Comparison of ENCODE assay signal across 27 cellular contexts in genomic region chr20:38428800-38429199, GRCh38. TPM values are rescaled to one million over a fixed set of nuclear protein-coding genes. Genes with fewer than 3 reads are reported as not detected.
DNase-seq lines count a peak whose midpoint lies in the region; ATAC-seq and TF ChIP-seq lines count a peak whose summit lies in the region.
"Had no signal": no experiment of that assay in that cellular context is flagged by ENCODE, and none has a peak within 500 bp of the region (broad histone marks: within the 10 kb centered on the region; RNA-seq: fewer than 3 reads in every experiment).

No MANE protein-coding gene starts in this region.

- DNase-seq in activated naive CD4-positive, alpha-beta T cell treated with anti-CD3 and anti-CD28 coated beads for 36 hours, result no peak
- no peak for DNase-seq in activated naive CD4-positive, alpha-beta T cell treated with anti-CD3 and anti-CD28 coated beads, Interleukin-2, amount 50 U/mL, for 16 hours
- no peak for DNase-seq in HFFc6
- DNase-seq in activated CD4-positive, alpha-beta memory T cell treated with anti-CD3 and anti-CD28 coated beads for 36 hours, result no peak
- no peak for DNase-seq in memory B cell (ENCODE audit: low spot score in 2 of 2)
- no peak for DNase-seq in NCI-H510A (lab: John Stamatoyannopoulos, UW)
- no peak for DNase-seq in occipital lobe (lab: John Stamatoyannopoulos, UW)
- DNase-seq: activated CD4-positive, alpha-beta T cell treated with anti-CD3 and anti-CD28 coated beads for 4 hours; activated CD8-positive, alpha-beta memory T cell treated with anti-CD3 and anti-CD28 coated beads, Interleukin-2, amount 10 ng/mL, durations not matched to agents 7 days and 5 days; adrenal gland; cerebellar nuclear complex; dorsolateral prefrontal cortex; GM23248; hippocampal formation; immature natural killer cell; NCI-H1436; NCI-H2107; NCI-H446; nucleus accumbens; stimulated activated CD4-positive, alpha-beta T cell treated with anti-CD3 and anti-CD28 coated beads, Interleukin-15, amount 100 ng/mL, for 24 hours; T-helper 2 cell; transverse colon had no signal

- peaks cover 77% of the 10 kb centered on the region for H3K4me1 Mint-ChIP-seq in activated naive CD4-positive, alpha-beta T cell treated with anti-CD3 and anti-CD28 coated beads for 36 hours (ENCODE audit: low read depth)
- H3K4me1 Mint-ChIP-seq in HFFc6 (ENCODE audit: low read depth) (peaks cover 66% of the 10 kb centered on the region), memory B cell (peaks cover 32% of the 10 kb centered on the region)
- H3K4me1 Mint-ChIP-seq in activated CD4-positive, alpha-beta memory T cell treated with anti-CD3 and anti-CD28 coated beads for 36 hours (ENCODE audit: low read depth), result peaks cover 73% of the 10 kb centered on the region

- no peaks in the 10 kb centered on the region for H3K27me3 Mint-ChIP-seq in activated naive CD4-positive, alpha-beta T cell treated with anti-CD3 and anti-CD28 coated beads for 36 hours (ENCODE audit: low read depth)
- H3K27me3 Mint-ChIP-seq in HFFc6 (ENCODE audit: insufficient read depth) (no peaks in the 10 kb centered on the region; the same call in 1 of the 2 replicates), memory B cell (no peaks in the 10 kb centered on the region)
- no peaks in the 10 kb centered on the region for H3K27me3 Mint-ChIP-seq in activated CD4-positive, alpha-beta memory T cell treated with anti-CD3 and anti-CD28 coated beads for 36 hours
- H3K27me3 Mint-ChIP-seq: activated CD8-positive, alpha-beta memory T cell treated with anti-CD3 and anti-CD28 coated beads, Interleukin-2, amount 10 ng/mL, durations not matched to agents 7 days and 5 days; brain had no signal

- no peaks in the 10 kb centered on the region for H3K9me3 Mint-ChIP-seq in activated naive CD4-positive, alpha-beta T cell treated with anti-CD3 and anti-CD28 coated beads for 36 hours
- no peaks in the 10 kb centered on the region for H3K9me3 Mint-ChIP-seq in HFFc6
- H3K9me3 Mint-ChIP-seq in activated CD4-positive, alpha-beta memory T cell treated with anti-CD3 and anti-CD28 coated beads for 36 hours, result no peaks in the 10 kb centered on the region
- H3K9me3 Mint-ChIP-seq in memory B cell, result no peaks in the 10 kb centered on the region
- H3K9me3 Mint-ChIP-seq: activated T-helper 2 cell treated with anti-CD3 and anti-CD28 coated beads, Interferon-gamma antibody, Interleukin-2, Interleukin-4, amounts not matched to agents 10 μg/mL and 5 μg/mL and 100 μg/mL, durations not matched to agents 14 hours and 24 hours and 36 hours; immature natural killer cell had no signal

- intact Hi-C loops in activated naive CD4-positive, alpha-beta T cell treated with anti-CD3 and anti-CD28 coated beads for 36 hours (cut with micrococcal nuclease), result no loop called here
- intact Hi-C loops in activated CD4-positive, alpha-beta memory T cell treated with anti-CD3 and anti-CD28 coated beads for 36 hours (cut with micrococcal nuclease), result no loop called here

- no peak for TF ChIP-seq CTCF in HFFc6 (IDR thresholded peaks at IDR 0.05)

- CTCF ChIA-PET in activated naive CD4-positive, alpha-beta T cell treated with anti-CD3 and anti-CD28 coated beads for 36 hours (lab: Charles Lee), result no interaction called here
- CTCF ChIA-PET in activated CD4-positive, alpha-beta memory T cell treated with anti-CD3 and anti-CD28 coated beads for 36 hours (lab: Charles Lee), result no interaction called here

- ATAC-seq in memory B cell (ENCODE audit: low read depth), result no peak
- no peak for ATAC-seq in GM21390 (IDR thresholded peaks at IDR 0.05; ENCODE audit: unreplicated experiment)
- ATAC-seq: activated CD8-positive, alpha-beta memory T cell treated with anti-CD3 and anti-CD28 coated beads, Interleukin-2, amount 10 ng/mL, durations not matched to agents 7 days and 5 days; left lobe of liver; SK-N-SH treated with all-trans-retinoic acid at 6 μM for 48 hours had no signal

- no peak overlapping the region for H3K4me3 Mint-ChIP-seq in activated naive CD4-positive, alpha-beta T cell treated with anti-CD3 and anti-CD28 coated beads for 36 hours
- no peak overlapping the region for H3K4me3 Mint-ChIP-seq in HFFc6
- H3K4me3 Mint-ChIP-seq in activated CD4-positive, alpha-beta memory T cell treated with anti-CD3 and anti-CD28 coated beads for 36 hours, result no peak overlapping the region
- H3K4me3 Mint-ChIP-seq in memory B cell, result no peak overlapping the region
- H3K4me3 Mint-ChIP-seq: activated CD8-positive, alpha-beta memory T cell treated with anti-CD3 and anti-CD28 coated beads, Interleukin-2, amount 10 ng/mL, durations not matched to agents 7 days and 5 days; immature natural killer cell had no signal

- peaks cover 81% of the 10 kb centered on the region for H3K36me3 Mint-ChIP-seq in activated naive CD4-positive, alpha-beta T cell treated with anti-CD3 and anti-CD28 coated beads for 36 hours (ENCODE audit: low read depth)
- H3K36me3 Mint-ChIP-seq in HFFc6 (ENCODE audit: low read depth) (peaks cover 59% of the 10 kb centered on the region), memory B cell (peaks cover 42% of the 10 kb centered on the region)
- peaks cover 84% of the 10 kb centered on the region for H3K36me3 Mint-ChIP-seq in activated CD4-positive, alpha-beta memory T cell treated with anti-CD3 and anti-CD28 coated beads for 36 hours

- peak overlapping the region; percentile 36 for H3K27ac Mint-ChIP-seq in activated naive CD4-positive, alpha-beta T cell treated with anti-CD3 and anti-CD28 coated beads for 36 hours
- peak overlapping the region; percentile 57 for H3K27ac Mint-ChIP-seq in HFFc6
- H3K27ac Mint-ChIP-seq in activated CD4-positive, alpha-beta memory T cell treated with anti-CD3 and anti-CD28 coated beads for 36 hours, result peak overlapping the region; percentile 38
- peak overlapping the region; percentile 53 for H3K27ac Mint-ChIP-seq in memory B cell
- H3K27ac Mint-ChIP-seq: activated CD8-positive, alpha-beta memory T cell treated with anti-CD3 and anti-CD28 coated beads, Interleukin-2, amount 10 ng/mL, durations not matched to agents 7 days and 5 days; activated T-helper 2 cell treated with anti-CD3 and anti-CD28 coated beads, Interferon-gamma antibody, Interleukin-2, Interleukin-4, amounts not matched to agents 10 μg/mL and 5 μg/mL and 100 μg/mL, durations not matched to agents 14 hours and 24 hours and 36 hours; immature natural killer cell had no signal

- POLR2A ChIA-PET in activated CD4-positive, alpha-beta memory T cell treated with anti-CD3 and anti-CD28 coated beads for 36 hours (lab: Charles Lee), result interaction anchor here (0.7 to 1.5 kb wide), 2 partner anchors 17 to 19 kb away, joined by 3 to 5 read pairs; no protein-coding TSS in a partner anchor

RNA-seq across cellular contexts. Expression of gene SNHG17, which starts 6.3 kb away (rescaled TPM):
- total RNA-seq in activated naive CD4-positive, alpha-beta T cell treated with anti-CD3 and anti-CD28 coated beads for 36 hours, result 10 to 100 TPM; 69.1 to 72.9 TPM
- 10 to 100 TPM; 29.6 to 45.4 (median 32.0) TPM for total RNA-seq in HFFc6 (2021; fragmentation: NEBNext Ultra II Directional; extraction: Animal tissue kit (Norgen Biotek cat#: 25700))
- 10 to 100 TPM; 55.4 to 55.6 TPM for total RNA-seq in activated CD4-positive, alpha-beta memory T cell treated with anti-CD3 and anti-CD28 coated beads for 36 hours
- total RNA-seq in occipital lobe, result 2.8 TPM

RNA-seq across cellular contexts. Expression of gene RALGAPB, which starts 43.8 kb away (rescaled TPM):
- 10 to 100 TPM; 22.1 to 24.0 TPM for total RNA-seq in activated naive CD4-positive, alpha-beta T cell treated with anti-CD3 and anti-CD28 coated beads for 36 hours
- total RNA-seq in HFFc6 (2021; fragmentation: NEBNext Ultra II Directional; extraction: Animal tissue kit (Norgen Biotek cat#: 25700)), result 10 to 100 TPM; 23.4 to 29.5 (median 26.7) TPM
- total RNA-seq in activated CD4-positive, alpha-beta memory T cell treated with anti-CD3 and anti-CD28 coated beads for 36 hours, result 10 to 100 TPM; 25.7 to 25.8 TPM
- 48.4 TPM for total RNA-seq in occipital lobe
